Comparison of ENCODE assay signal across 9 cellular contexts in the genomic region with DNA sequence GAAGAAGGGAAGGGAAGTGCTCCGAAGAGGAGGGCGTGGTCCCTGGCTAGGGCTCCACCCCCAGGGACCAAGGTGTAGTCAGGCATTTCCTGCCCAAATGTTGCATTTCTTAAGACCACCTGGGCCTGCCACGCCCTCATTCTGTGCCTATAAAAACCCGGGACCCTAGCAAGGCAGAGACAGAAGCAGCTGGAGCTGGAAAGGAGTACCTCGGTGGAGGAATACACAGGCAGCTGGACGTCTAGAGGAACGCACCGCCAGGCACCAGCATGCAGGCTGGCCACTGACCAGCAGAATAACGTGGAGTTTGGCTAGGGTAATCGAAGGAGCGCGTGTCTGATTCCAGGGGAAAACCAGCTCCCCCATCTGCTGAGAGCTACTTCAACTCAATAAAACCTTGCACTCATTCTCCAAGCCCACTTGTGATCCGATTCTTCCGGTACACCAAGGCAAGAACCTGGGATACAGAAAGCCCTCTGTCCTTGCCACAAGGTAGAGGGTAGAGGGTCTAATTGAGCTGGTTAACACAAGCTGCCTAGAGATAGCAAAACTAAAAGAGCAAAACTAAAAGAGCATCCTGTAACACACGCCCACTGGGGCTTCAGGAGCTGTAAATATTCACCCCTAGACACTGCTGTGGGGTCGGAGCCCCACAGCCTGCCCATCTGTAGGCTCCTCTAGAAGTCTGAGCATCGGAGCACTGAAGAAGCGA. TPM values are rescaled to one million over a fixed set of nuclear protein-coding genes. Genes with fewer than 3 reads are reported as not detected.
A peak's percentile ranks its signal among the peaks of the same experiment; 100 is the strongest.
DNase-seq lines count a peak whose midpoint lies in the region; ATAC-seq, FAIRE-seq and TF ChIP-seq lines count a peak whose summit lies in the region.
"Had no signal": no experiment of that assay in that cellular context is flagged by ENCODE, and none has a peak within 500 bp of the region (broad histone marks: within the 10 kb centered on the region; RNA-seq: fewer than 3 reads in every experiment).

No MANE protein-coding gene starts in this region.

- H3K27ac ChIP-seq in right atrium auricular region (no peak overlapping the region), skin epidermis (peak overlapping the region in 1 of 21 experiments; percentile 43)
- H3K27ac ChIP-seq: C4-2B had no signal

- H3K4me1 Mint-ChIP-seq in activated T-helper 2 cell treated with anti-CD3 and anti-CD28 coated beads, Interferon-gamma antibody, Interleukin-2, Interleukin-4, amounts not matched to agents 10 μg/mL and 5 μg/mL and 100 μg/mL, durations not matched to agents 14 hours and 24 hours and 36 hours (ENCODE audit: low read depth), result peaks cover 9% of the 10 kb centered on the region

- DNase-seq in activated gamma-delta T cell treated with Interleukin-2 at 50 U/mL for 16 hours, result peak; percentile 28
- DNase-seq in activated gamma-delta T cell (lab: John Stamatoyannopoulos, UW), result no peak
- no peak for DNase-seq in activated T-helper 2 cell treated with anti-CD3 and anti-CD28 coated beads, Interferon-gamma antibody, Interleukin-2, Interleukin-4, amounts not matched to agents 10 μg/mL and 5 μg/mL and 100 μg/mL, durations not matched to agents 14 hours and 24 hours and 36 hours (ENCODE audit: low spot score)
- no peak for DNase-seq in right atrium auricular region (ENCODE audit: low spot score)
- DNase-seq in frontal cortex (ENCODE audit: low spot score in 2 of 2), result no peak
- no peak for DNase-seq in NCI-H187 treated with DMSO at 0.1 percent for 48 hours (lab: John Stamatoyannopoulos, UW)

- H3K4me3 Mint-ChIP-seq in activated T-helper 2 cell treated with anti-CD3 and anti-CD28 coated beads, Interferon-gamma antibody, Interleukin-2, Interleukin-4, amounts not matched to agents 10 μg/mL and 5 μg/mL and 100 μg/mL, durations not matched to agents 14 hours and 24 hours and 36 hours (ENCODE audit: low read depth), result peak overlapping the region; percentile 56

- H3K9me3 Mint-ChIP-seq in activated T-helper 2 cell treated with anti-CD3 and anti-CD28 coated beads, Interferon-gamma antibody, Interleukin-2, Interleukin-4, amounts not matched to agents 10 μg/mL and 5 μg/mL and 100 μg/mL, durations not matched to agents 14 hours and 24 hours and 36 hours, result no peaks in the 10 kb centered on the region

- peaks cover 8% of the 10 kb centered on the region for H3K27me3 Mint-ChIP-seq in activated T-helper 2 cell treated with anti-CD3 and anti-CD28 coated beads, Interferon-gamma antibody, Interleukin-2, Interleukin-4, amounts not matched to agents 10 μg/mL and 5 μg/mL and 100 μg/mL, durations not matched to agents 14 hours and 24 hours and 36 hours (ENCODE audit: low read depth)

- H3K4me1 ChIP-seq in right atrium auricular region, result no peaks in the 10 kb centered on the region

- no peaks in the 10 kb centered on the region for H3K27me3 ChIP-seq in right atrium auricular region

- no peak for TF ChIP-seq CTCF in right atrium auricular region (IDR thresholded peaks at IDR 0.05)

- H3K9me3 ChIP-seq in right atrium auricular region, result no peaks in the 10 kb centered on the region

- no peaks in the 10 kb centered on the region for H3K36me3 ChIP-seq in right atrium auricular region

- H3K4me3 ChIP-seq in right atrium auricular region (peak overlapping the region; percentile 13 to 42), skin epidermis (peak overlapping the region; percentile 7 to 35 (median 18))

- ATAC-seq in HG02571 (IDR thresholded peaks at IDR 0.05; ENCODE audit: unreplicated experiment), result no peak

- intact Hi-C loops in activated T-helper 2 cell treated with anti-CD3 and anti-CD28 coated beads, Interferon-gamma antibody, Interleukin-2, Interleukin-4, amounts not matched to agents 10 μg/mL and 5 μg/mL and 100 μg/mL, durations not matched to agents 14 hours and 24 hours and 36 hours (cut with micrococcal nuclease), result no loop called here

- no peak overlapping the region for H3K27ac Mint-ChIP-seq in activated T-helper 2 cell treated with anti-CD3 and anti-CD28 coated beads, Interferon-gamma antibody, Interleukin-2, Interleukin-4, amounts not matched to agents 10 μg/mL and 5 μg/mL and 100 μg/mL, durations not matched to agents 14 hours and 24 hours and 36 hours

- no peak for FAIRE-seq in frontal cortex (lab: Jason Lieb, UNC)

- no peaks in the 10 kb centered on the region for H3K36me3 Mint-ChIP-seq in activated T-helper 2 cell treated with anti-CD3 and anti-CD28 coated beads, Interferon-gamma antibody, Interleukin-2, Interleukin-4, amounts not matched to agents 10 μg/mL and 5 μg/mL and 100 μg/mL, durations not matched to agents 14 hours and 24 hours and 36 hours (ENCODE audit: low read depth)

RNA-seq across cellular contexts. Expression of gene CFL2, which starts 21.0 kb away (rescaled TPM):
- total RNA-seq in activated T-helper 2 cell treated with anti-CD3 and anti-CD28 coated beads, Interferon-gamma antibody, Interleukin-2, Interleukin-4, amounts not matched to agents 10 μg/mL and 5 μg/mL and 100 μg/mL, durations not matched to agents 14 hours and 24 hours and 36 hours, result 7.1 and 8.4 TPM in 2 replicates
- total RNA-seq in right atrium auricular region (100 to 1,000 TPM; 261 to 441 TPM), frontal cortex (43.2 TPM)
